Comparison of ENCODE assay signal across 9 cellular contexts in the genomic region with DNA sequence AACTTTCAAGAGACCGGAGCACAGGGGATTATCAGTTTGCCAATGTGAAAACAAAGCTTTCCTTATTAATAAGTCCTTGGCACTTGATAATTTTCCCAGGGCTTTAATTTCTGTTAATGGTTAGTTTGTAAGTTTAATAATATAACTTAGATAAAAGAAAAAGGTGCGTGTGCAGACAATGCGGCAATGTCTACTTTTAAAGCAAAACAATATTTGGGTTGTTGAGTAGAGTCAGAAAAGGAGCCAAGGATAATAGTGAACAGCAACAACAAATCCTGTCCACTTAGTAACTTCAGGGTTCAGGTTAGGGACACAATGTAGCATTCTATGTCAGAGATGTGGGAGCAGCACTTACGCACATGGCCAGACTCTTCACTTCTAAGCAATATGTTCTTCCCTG.
"Had no signal": no experiment of that assay in that cellular context is flagged by ENCODE, and none has a peak within 500 bp of the region (broad histone marks: within the 10 kb centered on the region; RNA-seq: fewer than 3 reads in every experiment).

No MANE protein-coding gene starts in this region.

- H3K9me3 ChIP-seq: HAP-1 had no signal

- FAIRE-seq: HTR-8/SVneo, K562 had no signal

- H3K4me3 Mint-ChIP-seq: HFFc6 had no signal

- ATAC-seq: HCT116, K562 had no signal

- H3K27ac ChIP-seq: GM23248 had no signal

- H3K36me3 ChIP-seq: HAP-1 had no signal

- H3K4me3 ChIP-seq: GM23248, HAP-1, K562 had no signal

- DNase-seq: GM23248, GOT3, H7, HFFc6, IMR-90 had no signal

- H3K4me1 ChIP-seq: HAP-1 had no signal

- H3K27ac Mint-ChIP-seq: HFFc6 had no signal
